In the genomic region with DNA sequence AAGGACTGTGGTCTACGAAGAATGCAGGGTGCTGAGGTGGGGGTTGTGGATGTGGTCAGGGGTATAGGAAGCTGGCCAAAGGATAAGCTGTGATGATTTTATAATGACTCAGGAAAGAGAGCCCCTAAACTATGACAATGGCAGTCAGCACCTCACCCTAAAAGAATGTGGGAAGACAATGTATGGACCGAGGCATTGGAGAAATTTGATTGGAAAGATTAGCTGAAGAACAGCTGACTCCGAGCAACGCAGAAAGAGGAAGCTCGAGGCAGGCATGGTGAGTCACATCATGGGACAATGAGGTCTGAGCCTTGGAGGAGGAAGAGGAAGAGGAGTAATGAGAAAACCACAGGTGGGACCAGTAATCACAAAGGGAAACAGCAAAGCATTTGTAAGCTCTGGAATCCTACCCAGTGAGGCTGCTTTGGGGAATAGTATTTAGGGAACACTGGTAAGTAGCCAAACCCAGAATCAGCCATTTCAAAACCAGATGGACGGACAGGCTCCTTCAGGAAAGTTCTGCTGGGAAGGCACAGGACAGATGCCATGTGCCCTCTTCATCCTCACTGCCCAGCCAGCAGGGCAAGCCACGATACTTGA, we compare ENCODE assay signal across 8 cellular contexts.
A peak's percentile ranks its signal among the peaks of the same experiment; 100 is the strongest.
DNase-seq lines count a peak whose midpoint lies in the region; ATAC-seq and TF ChIP-seq lines count a peak whose summit lies in the region.

No MANE protein-coding gene starts in this region.

- ATAC-seq in GM21447 (IDR thresholded peaks at IDR 0.05; ENCODE audit: unreplicated experiment), result no peak

- H3K27ac ChIP-seq in iPS-18a (ENCODE audit: low read length) (peak overlapping the region; percentile 62), tibial nerve (peak overlapping the region in 2 of 4 donors; percentile 72 to 84)

- WGBS in tibial nerve, 2 donors, result 33 to 37% methylated on average over 7 of the region's 7 CpGs

- peak; percentile 62 to 84 for TF ChIP-seq EP300 in tibial nerve (IDR thresholded peaks at IDR 0.05)

- no peaks in the 10 kb centered on the region for H3K36me3 ChIP-seq in iPS-18a (ENCODE audit: control insufficient read depth, low read depth, low read length)
- H3K36me3 ChIP-seq in tibial nerve, result no peaks in the 10 kb centered on the region

- H3K4me3 ChIP-seq in iPS-18a (ENCODE audit: low read length), result peak overlapping the region; percentile 17
- no peak overlapping the region for H3K4me3 ChIP-seq in tibial nerve

- no peak for TF ChIP-seq CTCF in tibial nerve (IDR thresholded peaks at IDR 0.05)

- H3K9ac ChIP-seq in iPS-18a (ENCODE audit: low read length), result peak overlapping the region; percentile 44

- H3K4me1 ChIP-seq in iPS-18a (ENCODE audit: control insufficient read depth, low read depth, low read length) (peaks cover 36% of the 10 kb centered on the region), tibial nerve (peaks cover 0 to 77% (median 36%) of the 10 kb centered on the region in 4 donors)

- no peaks in the 10 kb centered on the region for H3K9me3 ChIP-seq in iPS-18a (ENCODE audit: control insufficient read depth, low read depth, low read length)
- H3K9me3 ChIP-seq in tibial nerve, result no peaks in the 10 kb centered on the region

- DNase-seq in HT1080 (ENCODE audit: low read depth) (peak; percentile 100), amniotic epithelial cell (ENCODE audit: low read depth) (peak; percentile 70), tibial nerve (ENCODE audit: low spot score in 2 of 2) (peak in 1 of 2 donors; percentile 43), DMS114 treated with DMSO at 0.1 percent for 48 hours (lab: John Stamatoyannopoulos, UW; ENCODE audit: unreplicated experiment) (no peak), retina (no peak)
- no peak for DNase-seq in activated CD4-positive, alpha-beta T cell treated with anti-CD3 and anti-CD28 coated beads, Interleukin-2, amount 50 U/mL, for 48 hours

- no peak for TF ChIP-seq POLR2A in tibial nerve (IDR thresholded peaks at IDR 0.05)

- no peaks in the 10 kb centered on the region for H3K27me3 ChIP-seq in iPS-18a (ENCODE audit: control insufficient read depth, insufficient read depth, low read length)
- no peaks in the 10 kb centered on the region for H3K27me3 ChIP-seq in tibial nerve

Comparison
In these comparisons a context has a peak if more than half of its experiments do, and no peak if none do; other contexts are left out.
1. DNase-seq: peak in HT1080 (single experiment) and amniotic epithelial cell (single experiment); none in DMS114 treated with DMSO at 0.1 percent for 48 hours (single experiment), retina (single experiment) and activated CD4-positive, alpha-beta T cell treated with anti-CD3 and anti-CD28 coated beads, Interleukin-2, amount 50 U/mL, for 48 hours (0 of 2).